ENCODE assay signal across 8 cellular contexts in the genomic region with DNA sequence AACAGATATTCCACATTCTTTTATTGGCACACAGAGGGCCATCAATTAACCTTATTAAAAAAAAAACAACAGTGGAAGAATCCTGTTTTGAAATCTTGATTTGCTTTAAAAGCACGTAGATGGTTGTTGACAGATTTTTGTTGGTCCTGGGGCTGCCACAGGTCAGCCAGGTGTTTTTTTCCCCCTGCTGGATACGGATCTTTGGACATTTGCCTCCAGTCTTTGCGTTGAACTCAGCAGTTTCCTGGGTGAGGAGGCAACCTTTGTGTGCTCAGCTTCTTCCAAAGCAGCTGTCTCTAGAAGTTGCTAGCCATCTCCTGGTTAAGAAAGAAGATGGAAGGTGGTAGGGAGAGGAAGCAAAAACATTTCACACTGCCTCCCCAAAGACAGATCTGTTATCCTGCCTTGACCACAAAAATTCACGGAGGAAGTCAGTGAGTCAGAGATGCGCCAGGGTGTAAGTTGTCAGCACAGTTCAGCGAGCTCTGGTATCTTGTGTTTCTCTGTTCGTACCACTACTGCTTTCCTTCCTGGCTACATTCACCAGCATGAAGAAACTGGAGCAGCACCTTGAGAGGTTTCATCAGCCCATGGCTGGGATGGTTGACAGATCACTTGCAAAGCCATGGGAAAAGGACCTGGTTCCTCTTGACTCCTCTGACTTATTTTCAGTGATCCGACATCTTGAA.
DNase-seq lines count a peak whose midpoint lies in the region; ATAC-seq lines count a peak whose summit lies in the region.

No MANE protein-coding gene starts in this region.

- ATAC-seq in GM18861 (IDR thresholded peaks at IDR 0.05; ENCODE audit: unreplicated experiment) (peak; percentile 82), HG03097 (IDR thresholded peaks at IDR 0.05; ENCODE audit: low FRiP score, unreplicated experiment) (peak; percentile 77), sciatic nerve (peak; percentile 83), GM19397 (IDR thresholded peaks at IDR 0.05; ENCODE audit: unreplicated experiment) (no peak), GM18517 (IDR thresholded peaks at IDR 0.05; ENCODE audit: unreplicated experiment) (no peak)

- intact Hi-C loops in sciatic nerve (cut with DNase I), result no loop called here

- DNase-seq in SW480 (ENCODE audit: low spot score) (peak; percentile 86), brain pericyte (ENCODE audit: low read depth, low spot score) (peak; percentile 72), sciatic nerve (ENCODE audit: low spot score) (no peak), NCI-H2227 treated with DMSO at 0.1 percent for 48 hours (lab: John Stamatoyannopoulos, UW) (no peak)

Comparison
In these comparisons a context has a peak if more than half of its experiments do, and no peak if none do; other contexts are left out.
1. ATAC-seq: peak in GM18861 (single experiment), HG03097 (single experiment) and sciatic nerve (single experiment); none in GM19397 (single experiment) and GM18517 (single experiment).
2. DNase-seq: peak in SW480 (single experiment) and brain pericyte (single experiment); none in sciatic nerve (single experiment) and NCI-H2227 treated with DMSO at 0.1 percent for 48 hours (single experiment).